In genomic region chr1:164668451-164668850, GRCh38 we compare ENCODE assay signal across 15 cellular contexts.
DNase-seq lines count a peak whose midpoint lies in the region; ATAC-seq and TF ChIP-seq lines count a peak whose summit lies in the region.
"Had no signal": no experiment of that assay in that cellular context is flagged by ENCODE, and none has a peak within 500 bp of the region (broad histone marks: within the 10 kb centered on the region; RNA-seq: fewer than 3 reads in every experiment).

No MANE protein-coding gene starts in this region.

- H3K9me3 Mint-ChIP-seq in type B pancreatic cell: peaks cover 11% of the 10 kb centered on the region

- H3K4me3 ChIP-seq in AG04450 (ENCODE audit: low read depth, low read length) (no peak overlapping the region), Peyer's patch (no peak overlapping the region), mucosa of descending colon (no peak overlapping the region)
- H3K4me3 ChIP-seq: BLaER1 treated with 17β-estradiol and CSF1 and Interleukin-3, amounts not matched to agents 10 nM and 100 nM; GM23248 had no signal

- H3K36me3 Mint-ChIP-seq in type B pancreatic cell: peaks cover 30% of the 10 kb centered on the region
- H3K36me3 Mint-ChIP-seq: CD4-positive, CD25-positive, alpha-beta regulatory T cell had no signal

- H3K9me3 ChIP-seq in AG04450 (ENCODE audit: control insufficient read depth, insufficient read depth, low read length) (peaks cover 3% of the 10 kb centered on the region; the same call in 1 of the 2 replicates), Peyer's patch (no peaks in the 10 kb centered on the region), mucosa of descending colon (no peaks in the 10 kb centered on the region)

- peak overlapping the region; percentile 70 for H3K27ac Mint-ChIP-seq in type B pancreatic cell
- H3K27ac Mint-ChIP-seq: CD4-positive, CD25-positive, alpha-beta regulatory T cell had no signal

- H3K4me1 ChIP-seq in Peyer's patch (peaks cover 0 to 33% (median 0%) of the 10 kb centered on the region in 4 donors), mucosa of descending colon (ENCODE audit: low read depth) (peaks cover 9% of the 10 kb centered on the region)

- H3K27ac ChIP-seq in AG04450 (ENCODE audit: low read depth, low read length): peak overlapping the region; percentile 4
- H3K27ac ChIP-seq in Peyer's patch: no peak overlapping the region
- H3K27ac ChIP-seq: BLaER1 treated with 17β-estradiol and CSF1 and Interleukin-3, amounts not matched to agents 10 nM and 100 nM; GM23248; HL-60 had no signal

- CTCF ChIA-PET in AG04450 (lab: Charles Lee): no interaction called here

- no peaks in the 10 kb centered on the region for H3K27me3 Mint-ChIP-seq in type B pancreatic cell
- H3K27me3 Mint-ChIP-seq: CD4-positive, CD25-positive, alpha-beta regulatory T cell had no signal

- POLR2A ChIA-PET in AG04450 (lab: Yijun Ruan, JAX): no interaction called here

- H3K36me3 ChIP-seq in Peyer's patch (no peaks in the 10 kb centered on the region), mucosa of descending colon (ENCODE audit: low read depth) (no peaks in the 10 kb centered on the region)
- H3K36me3 ChIP-seq: BLaER1 treated with 17β-estradiol and CSF1 and Interleukin-3, amounts not matched to agents 10 nM and 100 nM had no signal

- DNase-seq in AG04450 (ENCODE audit: low read depth, low spot score) (no peak), NCI-H2196 treated with DMSO at 0.1 percent for 48 hours (lab: John Stamatoyannopoulos, UW; ENCODE audit: unreplicated experiment) (peak; percentile 14), mucosa of gallbladder (ENCODE audit: low spot score) (peak; percentile 66), type B pancreatic cell (ENCODE audit: extremely low spot score, unreplicated experiment) (no peak), Peyer's patch (no peak), NCI-H1105 treated with DMSO at 0.1 percent for 48 hours (lab: John Stamatoyannopoulos, UW) (no peak), mucosa of descending colon (no peak)
- DNase-seq: 8988T; CD4-positive, CD25-positive, alpha-beta regulatory T cell; DMS53; GF-D8; GM23248; H7 had no signal

- TF ChIP-seq POLR2A in Peyer's patch (IDR thresholded peaks at IDR 0.05): no peak

- no peak overlapping the region for H3K4me3 Mint-ChIP-seq in type B pancreatic cell
- H3K4me3 Mint-ChIP-seq: CD4-positive, CD25-positive, alpha-beta regulatory T cell had no signal

- peaks cover 66% of the 10 kb centered on the region for H3K4me1 Mint-ChIP-seq in type B pancreatic cell (ENCODE audit: unreplicated experiment)
- H3K4me1 Mint-ChIP-seq: CD4-positive, CD25-positive, alpha-beta regulatory T cell had no signal

- TF ChIP-seq CTCF in AG04450 (IDR thresholded peaks at IDR 0.05; ENCODE audit: low read depth, low read length): no peak
- TF ChIP-seq CTCF in type B pancreatic cell (conservative IDR thresholded peaks at IDR 0.05): no peak
- no peak for TF ChIP-seq CTCF in Peyer's patch (IDR thresholded peaks at IDR 0.05)
- TF ChIP-seq CTCF in mucosa of descending colon (IDR thresholded peaks at IDR 0.05): no peak

- intact Hi-C loops in mucosa of descending colon (cut with DNase I, micrococcal nuclease): no loop called here

- no peak for ATAC-seq in mucosa of descending colon

- H3K27me3 ChIP-seq in AG04450 (ENCODE audit: control insufficient read depth, insufficient read depth, low read length): no peaks in the 10 kb centered on the region
- no peaks in the 10 kb centered on the region for H3K27me3 ChIP-seq in Peyer's patch
- H3K27me3 ChIP-seq: BLaER1 treated with 17β-estradiol and CSF1 and Interleukin-3, amounts not matched to agents 10 nM and 100 nM had no signal

Comparison
In these comparisons a context has a peak if more than half of its experiments do, and no peak if none do; other contexts are left out.
1. DNase-seq: peak in NCI-H2196 treated with DMSO at 0.1 percent for 48 hours (single experiment) and mucosa of gallbladder (single experiment); none in AG04450 (single experiment), type B pancreatic cell (single experiment), Peyer's patch (0 of 3), NCI-H1105 treated with DMSO at 0.1 percent for 48 hours (single experiment) and mucosa of descending colon (0 of 3).